1 cellular context compared by ENCODE assay signal in genomic region chr22:17243524-17243923, GRCh38.
TF ChIP-seq lines count a peak whose summit lies in the region.

No MANE protein-coding gene starts in this region.

TF ChIP-seq in GM12878, 131 proteins besides CTCF, POLR2A, EP300 and RAD21 (continued from another document):
- TF ChIP-seq, protein P1, sequence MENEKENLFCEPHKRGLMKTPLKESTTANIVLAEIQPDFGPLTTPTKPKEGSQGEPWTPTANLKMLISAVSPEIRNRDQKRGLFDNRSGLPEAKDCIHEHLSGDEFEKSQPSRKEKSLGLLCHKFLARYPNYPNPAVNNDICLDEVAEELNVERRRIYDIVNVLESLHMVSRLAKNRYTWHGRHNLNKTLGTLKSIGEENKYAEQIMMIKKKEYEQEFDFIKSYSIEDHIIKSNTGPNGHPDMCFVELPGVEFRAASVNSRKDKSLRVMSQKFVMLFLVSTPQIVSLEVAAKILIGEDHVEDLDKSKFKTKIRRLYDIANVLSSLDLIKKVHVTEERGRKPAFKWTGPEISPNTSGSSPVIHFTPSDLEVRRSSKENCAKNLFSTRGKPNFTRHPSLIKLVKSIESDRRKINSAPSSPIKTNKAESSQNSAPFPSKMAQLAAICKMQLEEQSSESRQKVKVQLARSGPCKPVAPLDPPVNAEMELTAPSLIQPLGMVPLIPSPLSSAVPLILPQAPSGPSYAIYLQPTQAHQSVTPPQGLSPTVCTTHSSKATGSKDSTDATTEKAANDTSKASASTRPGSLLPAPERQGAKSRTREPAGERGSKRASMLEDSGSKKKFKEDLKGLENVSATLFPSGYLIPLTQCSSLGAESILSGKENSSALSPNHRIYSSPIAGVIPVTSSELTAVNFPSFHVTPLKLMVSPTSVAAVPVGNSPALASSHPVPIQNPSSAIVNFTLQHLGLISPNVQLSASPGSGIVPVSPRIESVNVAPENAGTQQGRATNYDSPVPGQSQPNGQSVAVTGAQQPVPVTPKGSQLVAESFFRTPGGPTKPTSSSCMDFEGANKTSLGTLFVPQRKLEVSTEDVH (IDR thresholded peaks at IDR 0.05; ENCODE audit: low read depth, partially characterized antibody) = no peak
- TF ChIP-seq PAX5 (IDR thresholded peaks at IDR 0.05; ENCODE audit: borderline replicate concordance, low read depth, low read length) = peak; percentile 31; the same call in 1 of the 2 replicates
- TF ChIP-seq MYB (IDR thresholded peaks at IDR 0.05; ENCODE audit: borderline replicate concordance, low read depth, low read length) = no peak
- TF ChIP-seq CBFB (IDR thresholded peaks at IDR 0.05; ENCODE audit: low read depth) = peak; percentile 54; the same call in 1 of the 2 replicates
- TF ChIP-seq SPI1 (IDR thresholded peaks at IDR 0.05; ENCODE audit: borderline replicate concordance, insufficient read depth, low read depth, low read length) = peak; percentile 62; the same call in 1 of the 2 replicates
- TF ChIP-seq FOXM1 (IDR thresholded peaks at IDR 0.05; ENCODE audit: low read depth, low read length) = 0 out of 2 replicates have a peak, but pooled peaks have one; percentile 28
- 0 out of 2 replicates have a peak, but pooled peaks have one; percentile 33 for TF ChIP-seq IKZF1 (conservative IDR thresholded peaks at IDR 0.05)
- no peak for TF ChIP-seq E4F1 (IDR thresholded peaks at IDR 0.05; ENCODE audit: borderline replicate concordance, partially characterized antibody)
- TF ChIP-seq, protein P2, sequence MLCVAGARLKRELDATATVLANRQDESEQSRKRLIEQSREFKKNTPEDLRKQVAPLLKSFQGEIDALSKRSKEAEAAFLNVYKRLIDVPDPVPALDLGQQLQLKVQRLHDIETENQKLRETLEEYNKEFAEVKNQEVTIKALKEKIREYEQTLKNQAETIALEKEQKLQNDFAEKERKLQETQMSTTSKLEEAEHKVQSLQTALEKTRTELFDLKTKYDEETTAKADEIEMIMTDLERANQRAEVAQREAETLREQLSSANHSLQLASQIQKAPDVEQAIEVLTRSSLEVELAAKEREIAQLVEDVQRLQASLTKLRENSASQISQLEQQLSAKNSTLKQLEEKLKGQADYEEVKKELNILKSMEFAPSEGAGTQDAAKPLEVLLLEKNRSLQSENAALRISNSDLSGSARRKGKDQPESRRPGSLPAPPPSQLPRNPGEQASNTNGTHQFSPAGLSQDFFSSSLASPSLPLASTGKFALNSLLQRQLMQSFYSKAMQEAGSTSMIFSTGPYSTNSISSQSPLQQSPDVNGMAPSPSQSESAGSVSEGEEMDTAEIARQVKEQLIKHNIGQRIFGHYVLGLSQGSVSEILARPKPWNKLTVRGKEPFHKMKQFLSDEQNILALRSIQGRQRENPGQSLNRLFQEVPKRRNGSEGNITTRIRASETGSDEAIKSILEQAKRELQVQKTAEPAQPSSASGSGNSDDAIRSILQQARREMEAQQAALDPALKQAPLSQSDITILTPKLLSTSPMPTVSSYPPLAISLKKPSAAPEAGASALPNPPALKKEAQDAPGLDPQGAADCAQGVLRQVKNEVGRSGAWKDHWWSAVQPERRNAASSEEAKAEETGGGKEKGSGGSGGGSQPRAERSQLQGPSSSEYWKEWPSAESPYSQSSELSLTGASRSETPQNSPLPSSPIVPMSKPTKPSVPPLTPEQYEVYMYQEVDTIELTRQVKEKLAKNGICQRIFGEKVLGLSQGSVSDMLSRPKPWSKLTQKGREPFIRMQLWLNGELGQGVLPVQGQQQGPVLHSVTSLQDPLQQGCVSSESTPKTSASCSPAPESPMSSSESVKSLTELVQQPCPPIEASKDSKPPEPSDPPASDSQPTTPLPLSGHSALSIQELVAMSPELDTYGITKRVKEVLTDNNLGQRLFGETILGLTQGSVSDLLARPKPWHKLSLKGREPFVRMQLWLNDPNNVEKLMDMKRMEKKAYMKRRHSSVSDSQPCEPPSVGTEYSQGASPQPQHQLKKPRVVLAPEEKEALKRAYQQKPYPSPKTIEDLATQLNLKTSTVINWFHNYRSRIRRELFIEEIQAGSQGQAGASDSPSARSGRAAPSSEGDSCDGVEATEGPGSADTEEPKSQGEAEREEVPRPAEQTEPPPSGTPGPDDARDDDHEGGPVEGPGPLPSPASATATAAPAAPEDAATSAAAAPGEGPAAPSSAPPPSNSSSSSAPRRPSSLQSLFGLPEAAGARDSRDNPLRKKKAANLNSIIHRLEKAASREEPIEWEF (IDR thresholded peaks at IDR 0.05; ENCODE audit: insufficient replicate concordance, low read depth, low read length) = no peak
- TF ChIP-seq SKIL (IDR thresholded peaks at IDR 0.05; ENCODE audit: low read depth, poor library complexity, severe bottlenecking) = peak; percentile 29
- TF ChIP-seq JUND (IDR thresholded peaks at IDR 0.05; ENCODE audit: low read depth, low read length) = peak; percentile 6; the same call in 1 of the 2 replicates
- TF ChIP-seq NBN (IDR thresholded peaks at IDR 0.05) = peak; percentile 89
- TF ChIP-seq CHD2 (IDR thresholded peaks at IDR 0.05; ENCODE audit: borderline replicate concordance, low read depth, low read length) = peak; percentile 60; the same call in 1 of the 2 replicates
- no peak for TF ChIP-seq PKNOX1 (IDR thresholded peaks at IDR 0.05)
- 0 out of 2 replicates have a peak, but pooled peaks have one; percentile 45 for TF ChIP-seq TAF1 (IDR thresholded peaks at IDR 0.05; ENCODE audit: borderline replicate concordance, low read depth, low read length)
- TF ChIP-seq NFIC (IDR thresholded peaks at IDR 0.05; ENCODE audit: low read depth, low read length) = peak; percentile 32; the same call in 1 of the 2 replicates
- TF ChIP-seq ATF7 (IDR thresholded peaks at IDR 0.05; ENCODE audit: low read depth) = no peak; the same call in 1 of the 2 replicates
- TF ChIP-seq SP1 (IDR thresholded peaks at IDR 0.05; ENCODE audit: low read depth, low read length) = peak; percentile 49
- peak in 1 of 2 experiments; percentile 36; a peak in 1 of 4 replicates for TF ChIP-seq ETV6 (conservative IDR thresholded peaks at IDR 0.05 in 1 of 2, IDR thresholded peaks at IDR 0.05 in 1 of 2; ENCODE audit: borderline replicate concordance in 1 of 2, low read depth in 1 of 2)
- 0 out of 2 replicates have a peak, but pooled peaks have one; percentile 51 for TF ChIP-seq IRF4 (IDR thresholded peaks at IDR 0.05; ENCODE audit: low read depth, low read length)
- peak; percentile 62 for TF ChIP-seq JUNB (IDR thresholded peaks at IDR 0.05)
- 0 out of 2 replicates have a peak, but pooled peaks have one; percentile 45 for TF ChIP-seq CREB1 (IDR thresholded peaks at IDR 0.05; ENCODE audit: low read depth)
- 0 out of 2 replicates have a peak, but pooled peaks have one; percentile 6 for TF ChIP-seq IRF3 (IDR thresholded peaks at IDR 0.05)
- TF ChIP-seq PRDM15 (CRISPR knock-in tag; IDR thresholded peaks at IDR 0.05) = no peak
- TF ChIP-seq, protein P3, sequence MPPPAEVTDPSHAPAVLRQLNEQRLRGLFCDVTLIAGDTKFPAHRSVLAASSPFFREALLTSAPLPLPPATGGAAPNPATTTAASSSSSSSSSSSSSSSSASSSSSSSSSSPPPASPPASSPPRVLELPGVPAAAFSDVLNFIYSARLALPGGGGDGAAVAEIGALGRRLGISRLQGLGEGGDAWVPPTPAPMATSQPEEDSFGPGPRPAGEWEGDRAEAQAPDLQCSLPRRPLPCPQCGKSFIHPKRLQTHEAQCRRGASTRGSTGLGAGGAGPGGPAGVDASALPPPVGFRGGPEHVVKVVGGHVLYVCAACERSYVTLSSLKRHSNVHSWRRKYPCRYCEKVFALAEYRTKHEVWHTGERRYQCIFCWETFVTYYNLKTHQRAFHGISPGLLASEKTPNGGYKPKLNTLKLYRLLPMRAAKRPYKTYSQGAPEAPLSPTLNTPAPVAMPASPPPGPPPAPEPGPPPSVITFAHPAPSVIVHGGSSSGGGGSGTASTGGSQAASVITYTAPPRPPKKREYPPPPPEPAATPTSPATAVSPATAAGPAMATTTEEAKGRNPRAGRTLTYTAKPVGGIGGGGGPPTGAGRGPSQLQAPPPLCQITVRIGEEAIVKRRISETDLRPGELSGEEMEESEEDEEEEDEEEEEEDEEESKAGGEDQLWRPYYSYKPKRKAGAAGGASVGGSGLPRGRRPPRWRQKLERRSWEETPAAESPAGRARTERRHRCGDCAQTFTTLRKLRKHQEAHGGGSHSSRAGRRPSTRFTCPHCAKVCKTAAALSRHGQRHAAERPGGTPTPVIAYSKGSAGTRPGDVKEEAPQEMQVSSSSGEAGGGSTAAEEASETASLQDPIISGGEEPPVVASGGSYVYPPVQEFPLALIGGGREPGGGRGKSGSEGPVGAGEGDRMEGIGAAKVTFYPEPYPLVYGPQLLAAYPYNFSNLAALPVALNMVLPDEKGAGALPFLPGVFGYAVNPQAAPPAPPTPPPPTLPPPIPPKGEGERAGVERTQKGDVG (CRISPR knock-in tag; IDR thresholded peaks at IDR 0.05) = no peak
- peak; percentile 55; the same call in 1 of the 2 replicates for TF ChIP-seq BACH1 (IDR thresholded peaks at IDR 0.05; ENCODE audit: borderline replicate concordance)
